1 cellular context compared by ENCODE assay signal in the genomic region with DNA sequence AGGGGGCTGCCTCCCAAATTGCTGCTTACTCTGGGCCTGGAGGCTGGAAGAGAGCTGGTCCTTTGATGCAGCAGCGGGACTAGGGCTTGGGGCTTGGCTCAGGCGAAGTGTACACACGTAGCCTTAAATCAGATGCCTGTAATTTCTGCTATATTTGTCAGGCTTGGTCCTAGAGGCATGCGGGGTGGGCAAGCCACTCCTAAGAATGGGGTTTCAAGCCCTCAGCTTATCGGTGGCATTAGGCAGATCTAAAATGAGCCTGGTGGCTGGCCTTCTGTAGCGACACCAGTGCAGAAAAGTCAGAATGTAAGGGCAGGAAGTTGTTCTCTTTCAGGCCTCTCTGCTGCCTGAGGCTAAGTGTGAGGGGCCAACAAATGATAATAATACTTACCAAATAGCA.
TF ChIP-seq lines count a peak whose summit lies in the region.

No MANE protein-coding gene starts in this region.

TF ChIP-seq in endothelial cell of umbilical vein, 7 proteins besides CTCF, POLR2A, EP300 and RAD21 (continued from another document):
- no peak for TF ChIP-seq POLR2AphosphoS5 (IDR thresholded peaks at IDR 0.05; ENCODE audit: insufficient read depth, low read depth, low read length)
- TF ChIP-seq, protein P1, sequence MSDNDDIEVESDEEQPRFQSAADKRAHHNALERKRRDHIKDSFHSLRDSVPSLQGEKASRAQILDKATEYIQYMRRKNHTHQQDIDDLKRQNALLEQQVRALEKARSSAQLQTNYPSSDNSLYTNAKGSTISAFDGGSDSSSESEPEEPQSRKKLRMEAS (IDR thresholded peaks at IDR 0.05; ENCODE audit: insufficient read depth, insufficient read length): no peak
